In the genomic region with DNA sequence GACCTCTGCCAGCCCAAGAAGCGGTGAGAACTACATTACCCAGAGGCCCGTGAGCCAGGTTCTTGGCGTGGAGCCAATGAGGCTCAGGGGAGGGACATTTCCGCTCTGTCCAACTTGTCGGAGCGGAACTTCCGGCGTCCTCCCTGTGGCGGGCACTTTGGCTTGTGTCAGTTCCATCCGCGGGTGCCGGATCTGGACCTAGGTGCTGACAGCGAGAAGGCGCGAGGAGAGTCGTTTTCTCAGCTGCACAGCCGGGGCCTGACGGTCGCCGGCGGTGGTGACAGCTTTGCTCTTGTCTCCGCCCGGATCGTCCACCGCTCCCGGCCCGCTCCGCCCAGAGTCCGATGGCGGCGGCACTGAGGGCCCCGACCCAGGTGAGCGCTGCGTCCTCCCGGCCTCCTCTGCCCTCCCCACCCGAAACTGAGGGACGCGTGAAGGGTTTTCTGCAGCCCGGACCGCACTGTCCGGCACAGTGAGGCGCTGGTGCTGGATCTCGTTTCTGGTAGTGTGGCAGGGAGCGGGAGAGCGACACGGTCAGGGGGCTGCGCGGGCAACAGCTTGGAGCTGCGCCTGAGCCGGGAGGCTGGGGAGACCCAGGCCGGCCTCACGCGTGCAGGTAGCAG, we compare ENCODE assay signal across 8 cellular contexts. TPM values are rescaled to one million over a fixed set of nuclear protein-coding genes. Genes with fewer than 3 reads are reported as not detected.
DNase-seq lines count a peak whose midpoint lies in the region; ATAC-seq and TF ChIP-seq lines count a peak whose summit lies in the region.

A gene (plus strand): TSS at position 125 of the 623 bp plus-strand sequence. CDS start 4,461 bp downstream, outside the sequence.

- H3K27ac ChIP-seq in heart left ventricle = peak within 1 kb of the TSS in 11 of 12 donors; percentile 22 to 80 (median 68)
- H3K27ac ChIP-seq in trophoblast cell (ENCODE audit: low read depth, low read length) = no peak within 1 kb of the TSS

- H4K8ac ChIP-seq in trophoblast cell (ENCODE audit: low read depth, low read length) = peak within 1 kb of the TSS; percentile 72

- peaks cover 43% of the 10 kb centered on the region for H3K36me3 Mint-ChIP-seq in activated naive CD8-positive, alpha-beta T cell treated with anti-CD3 and anti-CD28 coated beads, Interleukin-2, amount 50 U/mL, for 24 hours (ENCODE audit: low read depth)
- H3K36me3 Mint-ChIP-seq in type B pancreatic cell = peaks cover 41% of the 10 kb centered on the region

- H2BK5ac ChIP-seq in trophoblast cell (ENCODE audit: low read depth, low read length, poor library complexity) = no peak within 1 kb of the TSS

- H3K4me3 Mint-ChIP-seq in activated naive CD8-positive, alpha-beta T cell treated with anti-CD3 and anti-CD28 coated beads, Interleukin-2, amount 50 U/mL, for 24 hours = peak within 1 kb of the TSS; percentile 77
- H3K4me3 Mint-ChIP-seq in type B pancreatic cell = peak within 1 kb of the TSS; percentile 89

- H3K4me3 ChIP-seq in GM06990 (replicated peaks; ENCODE audit: low read depth, low read length) (peak within 1 kb of the TSS; percentile 94), heart left ventricle (peak within 1 kb of the TSS; percentile 68 to 99 (median 82)), trophoblast cell (ENCODE audit: low read depth, low read length) (peak within 1 kb of the TSS; percentile 91)

- H3K4me1 Mint-ChIP-seq in activated naive CD8-positive, alpha-beta T cell treated with anti-CD3 and anti-CD28 coated beads, Interleukin-2, amount 50 U/mL, for 24 hours = peaks cover 21% of the 10 kb centered on the region
- peaks cover 4% of the 10 kb centered on the region for H3K4me1 Mint-ChIP-seq in type B pancreatic cell (ENCODE audit: unreplicated experiment)

- H3K9me3 Mint-ChIP-seq in activated naive CD8-positive, alpha-beta T cell treated with anti-CD3 and anti-CD28 coated beads, Interleukin-2, amount 50 U/mL, for 24 hours = peaks cover 60% of the 10 kb centered on the region
- H3K9me3 Mint-ChIP-seq in type B pancreatic cell = peaks cover 37% of the 10 kb centered on the region

- peak within 1 kb of the TSS; percentile 96 for H3K4me2 ChIP-seq in trophoblast cell (ENCODE audit: low read length)

- no peak within 1 kb of the TSS for H2AK5ac ChIP-seq in trophoblast cell (ENCODE audit: low read length)

- DNase-seq in GM06990 (ENCODE audit: extremely low read depth, insufficient read length) (peak; percentile 81), NCI-H1105 (lab: John Stamatoyannopoulos, UW) (peak; percentile 96), SW 1271 (lab: John Stamatoyannopoulos, UW) (peak; percentile 71 to 78), heart left ventricle (peak; percentile 96 to 98 (median 97)), trophoblast cell (peak; percentile 85 to 97), type B pancreatic cell (ENCODE audit: extremely low spot score, unreplicated experiment) (peak; percentile 90)
- peak; percentile 91 for DNase-seq in activated naive CD8-positive, alpha-beta T cell treated with anti-CD3 and anti-CD28 coated beads, Interleukin-2, amount 50 U/mL, for 24 hours

- 1 to 2% (median 1%) methylated on average over 16 to 53 of the region's 53 CpGs for WGBS in heart left ventricle, 4 donors
- no CpG with 5 or more reads among the region's 53 CpGs for WGBS in trophoblast cell (ENCODE audit: extremely low coverage, insufficient coverage, insufficient read length)

- H3K4ac ChIP-seq in trophoblast cell (ENCODE audit: low read depth, low read length) = no peak within 1 kb of the TSS

- H3K4me1 ChIP-seq in heart left ventricle (peaks cover 4 to 19% (median 9%) of the 10 kb centered on the region in 12 donors), trophoblast cell (ENCODE audit: control insufficient read depth in 1 of 2, insufficient read depth in 2 of 2, low read length in 2 of 2) (peaks cover 5 to 10% of the 10 kb centered on the region in 2 experiments)

- H4K91ac ChIP-seq in trophoblast cell (ENCODE audit: low read depth, low read length) = no peak within 1 kb of the TSS

- H3K18ac ChIP-seq in trophoblast cell (ENCODE audit: low read length) = peak within 1 kb of the TSS; percentile 28

- H3K27ac Mint-ChIP-seq in activated naive CD8-positive, alpha-beta T cell treated with anti-CD3 and anti-CD28 coated beads, Interleukin-2, amount 50 U/mL, for 24 hours = peak within 1 kb of the TSS; percentile 67
- peak within 1 kb of the TSS; percentile 54 for H3K27ac Mint-ChIP-seq in type B pancreatic cell

- H3K27me3 ChIP-seq in GM06990 (replicated peaks; ENCODE audit: control insufficient read depth, insufficient read depth, low read length) (no peaks in the 10 kb centered on the region), heart left ventricle (no peaks in the 10 kb centered on the region), trophoblast cell (ENCODE audit: insufficient read depth, low read length) (no peaks in the 10 kb centered on the region)

- H4K12ac ChIP-seq in trophoblast cell (ENCODE audit: low read depth, low read length) = peak within 1 kb of the TSS; percentile 4

- H3K9ac ChIP-seq in trophoblast cell (ENCODE audit: low read length) = peak within 1 kb of the TSS; percentile 50

- H3K14ac ChIP-seq in trophoblast cell (ENCODE audit: low read length) = peak within 1 kb of the TSS; percentile 5

- peak within 1 kb of the TSS; percentile 77 for H2AFZ ChIP-seq in trophoblast cell (ENCODE audit: insufficient read depth, low read length, poor library complexity)

- H3K36me3 ChIP-seq in GM06990 (ENCODE audit: control insufficient read depth, insufficient read depth, low read length) (peaks cover 3% of the 10 kb centered on the region), heart left ventricle (peaks cover 0 to 14% (median 6%) of the 10 kb centered on the region in 9 donors), trophoblast cell (ENCODE audit: control insufficient read depth in 1 of 2, insufficient read depth in 2 of 2, low read length in 2 of 2) (peaks cover 0 to 5% of the 10 kb centered on the region in 2 experiments)

- H3K79me1 ChIP-seq in trophoblast cell (ENCODE audit: low read length) = no peaks in the 10 kb centered on the region

- H3K79me2 ChIP-seq in trophoblast cell (ENCODE audit: control insufficient read depth, insufficient read depth, low read length, poor library complexity) = peaks cover 4% of the 10 kb centered on the region

- no peak within 1 kb of the TSS for H2BK12ac ChIP-seq in trophoblast cell (ENCODE audit: low read length)

- no peak for TF ChIP-seq CTCF in GM06990 (IDR thresholded peaks at IDR 0.05; ENCODE audit: insufficient read depth, low read length, poor library complexity, severe bottlenecking)
- TF ChIP-seq CTCF in heart left ventricle (IDR thresholded peaks at IDR 0.05) = peak in 1 of 12 donors; percentile 21
- no peak for TF ChIP-seq CTCF in type B pancreatic cell (conservative IDR thresholded peaks at IDR 0.05)

- H3K27me3 Mint-ChIP-seq in activated naive CD8-positive, alpha-beta T cell treated with anti-CD3 and anti-CD28 coated beads, Interleukin-2, amount 50 U/mL, for 24 hours = no peaks in the 10 kb centered on the region
- H3K27me3 Mint-ChIP-seq in type B pancreatic cell = no peaks in the 10 kb centered on the region

- no peak within 1 kb of the TSS for H2BK120ac ChIP-seq in trophoblast cell (ENCODE audit: insufficient read depth, low read length, poor library complexity)

- H3K9me3 ChIP-seq in heart left ventricle = peaks cover 0 to 49% (median 3%) of the 10 kb centered on the region in 12 donors
- H3K9me3 ChIP-seq in trophoblast cell (ENCODE audit: insufficient read depth, low read depth, low read length) = no peaks in the 10 kb centered on the region

- no peak within 1 kb of the TSS for H3K23ac ChIP-seq in trophoblast cell (ENCODE audit: low read length)

- ATAC-seq in HG02588 (IDR thresholded peaks at IDR 0.05; ENCODE audit: unreplicated experiment) (peak; percentile 86), heart left ventricle (peak; percentile 99 to 100 (median 99))
- ATAC-seq in activated naive CD8-positive, alpha-beta T cell treated with anti-CD3 and anti-CD28 coated beads, Interleukin-2, amount 50 U/mL, for 24 hours = peak; percentile 99

- peak in 1 of 2 donors; percentile 5 for TF ChIP-seq POLR2A in heart left ventricle (IDR thresholded peaks at IDR 0.05)

- intact Hi-C loops in heart left ventricle (cut with DNase I) = loop anchor here in 2 of 10 donors (2.0 kb wide), 1 partner anchor 15 kb away; a partner anchor contains a TSS

RNA-seq across cellular contexts. Expression of the gene that starts here (rescaled TPM):
- total RNA-seq in heart left ventricle = 1 to 10 TPM; 2.7 to 7.5 (median 3.9) TPM
- 1 to 10 TPM; 4.9 to 8.7 TPM for polyA plus RNA-seq in heart left ventricle
- 3.9 and 4.5 TPM in 2 replicates for polyA plus RNA-seq in trophoblast cell (2013)
- total RNA-seq in type B pancreatic cell (ENCODE audit: low replicate concordance) = 4.8 and 4.9 TPM in 2 replicates
